ENCODE assay signal across 26 cellular contexts in genomic region chr9:114410910-114411309, GRCh38.
"Had no signal": no experiment of that assay in that cellular context is flagged by ENCODE, and none has a peak within 500 bp of the region (broad histone marks: within the 10 kb centered on the region; RNA-seq: fewer than 3 reads in every experiment).

No MANE protein-coding gene starts in this region.

- FAIRE-seq: endothelial cell of umbilical vein, kidney had no signal

- H3K4me3 ChIP-seq: coronary artery, esophagus muscularis mucosa, gastroesophageal sphincter, lung, mucosa of descending colon, spleen, thoracic aorta, transverse colon, uterus had no signal

- H3K27me3 ChIP-seq: esophagus muscularis mucosa, gastroesophageal sphincter, neutrophil, spleen, transverse colon, uterus had no signal

- DNase-seq: effector CD4-positive, alpha-beta T cell; endodermal cell; glutamatergic neuron; immature natural killer cell; kidney; left colon; left ventricle myocardium superior; mucosa of descending colon; naive thymus-derived CD8-positive, alpha-beta T cell; posterior cingulate gyrus; spleen; stimulated activated CD4-positive, alpha-beta T cell treated with anti-CD3 and anti-CD28 coated beads, Interleukin-15, amount 100 ng/mL, for 24 hours; stimulated activated CD4-positive, alpha-beta T cell treated with anti-CD3 and anti-CD28 coated beads, Interleukin-1b, Interleukin-23, amount 100 ng/mL, for 48 hours; stimulated activated CD4-positive, alpha-beta T cell treated with anti-CD3 and anti-CD28 coated beads, Interleukin-4, amount 100 ng/mL, for 24 hours; stimulated activated naive B cell treated with anti-CD40 and anti-IgM and Interleukin-4, amounts not matched to agents 10 μg/mL and 1 μg/mL and 100 μg/mL, for 72 hours; stimulated activated naive CD8-positive, alpha-beta T cell treated with anti-CD3 and anti-CD28 coated beads, Interleukin-15, amount 100 ng/mL, for 72 hours; transverse colon; uterus had no signal

- H3K27ac ChIP-seq: coronary artery, esophagus muscularis mucosa, gastroesophageal sphincter, neutrophil, spleen, thoracic aorta, transverse colon, uterus had no signal

- ATAC-seq: gastroesophageal sphincter; left colon; left ventricle myocardium superior; mucosa of descending colon; naive thymus-derived CD8-positive, alpha-beta T cell; sciatic nerve; stimulated activated naive B cell treated with anti-CD40 and anti-IgM and Interleukin-4, amounts not matched to agents 10 μg/mL and 1 μg/mL and 100 μg/mL, for 72 hours; stimulated activated naive CD8-positive, alpha-beta T cell treated with anti-CD3 and anti-CD28 coated beads, Interleukin-15, amount 100 ng/mL, for 72 hours had no signal

- H3K36me3 ChIP-seq: neutrophil, thoracic aorta, transverse colon, uterus had no signal

- H3K9me3 ChIP-seq: esophagus muscularis mucosa, gastroesophageal sphincter, mucosa of descending colon, neutrophil, spleen, thoracic aorta, transverse colon, uterus had no signal
